ENCODE assay signal across 25 cellular contexts in the genomic region with DNA sequence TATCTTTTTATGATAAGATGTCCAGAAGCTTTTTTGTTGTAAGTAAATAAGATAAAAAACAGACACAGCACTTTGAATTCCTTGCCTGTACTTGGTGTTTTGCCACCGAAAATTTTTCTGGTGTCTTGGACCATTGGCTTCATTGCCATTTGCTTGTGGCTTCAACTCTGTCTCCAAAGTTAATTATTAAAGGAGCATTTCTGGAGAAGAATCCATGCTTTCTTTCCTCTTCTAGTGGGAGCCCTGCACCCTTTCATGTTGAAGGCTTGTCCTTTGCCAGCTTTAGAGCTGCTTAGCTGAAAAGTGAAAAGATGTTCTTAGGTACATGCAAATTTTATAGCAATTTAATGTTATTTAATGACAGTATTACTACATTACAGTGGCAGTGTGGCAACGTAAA.
DNase-seq lines count a peak whose midpoint lies in the region; ATAC-seq and TF ChIP-seq lines count a peak whose summit lies in the region.
"Had no signal": no experiment of that assay in that cellular context is flagged by ENCODE, and none has a peak within 500 bp of the region (broad histone marks: within the 10 kb centered on the region; RNA-seq: fewer than 3 reads in every experiment).

No MANE protein-coding gene starts in this region.

- H3K9me3 Mint-ChIP-seq in brain: peaks cover 0 to 2% (median 0%) of the 10 kb centered on the region in 5 experiments
- no peaks in the 10 kb centered on the region for H3K9me3 Mint-ChIP-seq in activated naive CD4-positive, alpha-beta T cell treated with anti-CD3 and anti-CD28 coated beads, Interleukin-2, amount 50 U/mL, for 72 hours

- peaks cover 16% of the 10 kb centered on the region for H3K36me3 ChIP-seq in smooth muscle cell (ENCODE audit: low read depth)

- peak overlapping the region in 3 of 5 experiments; percentile 40 to 77 (median 64) for H3K27ac Mint-ChIP-seq in brain
- H3K27ac Mint-ChIP-seq in activated naive CD4-positive, alpha-beta T cell treated with anti-CD3 and anti-CD28 coated beads, Interleukin-2, amount 50 U/mL, for 72 hours: no peak overlapping the region

- DNase-seq in DMS53 (lab: John Stamatoyannopoulos, UW): peak; percentile 8
- no peak for DNase-seq in DMS53 treated with DMSO at 0.1 percent for 48 hours (lab: John Stamatoyannopoulos, UW; ENCODE audit: unreplicated experiment)
- peak; percentile 57 for DNase-seq in left kidney (ENCODE audit: low read depth, low spot score)
- DNase-seq in smooth muscle cell (lab: John Stamatoyannopoulos, UW; ENCODE audit: unreplicated experiment): no peak
- DNase-seq in activated naive CD4-positive, alpha-beta T cell treated with anti-CD3 and anti-CD28 coated beads, Interleukin-2, amount 50 U/mL, for 72 hours (ENCODE audit: low spot score in 2 of 2): no peak
- DNase-seq: DMS79 treated with DMSO at 0.1 percent for 48 hours, GOT3, HCEC 1CT, KG1, MV-4-11, NCI-H1105 treated with DMSO at 0.1 percent for 48 hours, NCI-H1694, NCI-H2081, NCI-H2171, NCI-H345, NCI-H524, NCI-H82, Peyer's patch, SJCRH30 had no signal

- peaks cover 60% of the 10 kb centered on the region for H3K36me3 Mint-ChIP-seq in brain
- H3K36me3 Mint-ChIP-seq in activated naive CD4-positive, alpha-beta T cell treated with anti-CD3 and anti-CD28 coated beads, Interleukin-2, amount 50 U/mL, for 72 hours: peaks cover 5 to 7% of the 10 kb centered on the region in 2 donors

- no peak overlapping the region for H3K4me3 ChIP-seq in smooth muscle cell
- H3K4me3 ChIP-seq: Peyer's patch, SJCRH30 had no signal

- no peaks in the 10 kb centered on the region for H3K27me3 Mint-ChIP-seq in brain

- H3K27ac ChIP-seq in smooth muscle cell (ENCODE audit: low read depth): peak overlapping the region; percentile 35
- H3K27ac ChIP-seq: 22Rv1, C4-2B, HL-60, Peyer's patch, SJCRH30 had no signal

- ATAC-seq in activated naive CD4-positive, alpha-beta T cell treated with anti-CD3 and anti-CD28 coated beads, Interleukin-2, amount 50 U/mL, for 72 hours: no peak
- ATAC-seq in GM18907 (IDR thresholded peaks at IDR 0.05; ENCODE audit: unreplicated experiment) (no peak), GM21423 (IDR thresholded peaks at IDR 0.05; ENCODE audit: unreplicated experiment) (no peak)

- peaks cover 64% of the 10 kb centered on the region for H4K20me1 ChIP-seq in smooth muscle cell (ENCODE audit: low read depth)

- no peaks in the 10 kb centered on the region for H3K9me3 ChIP-seq in smooth muscle cell (replicated peaks; ENCODE audit: low read depth)
- H3K9me3 ChIP-seq: Peyer's patch, SJCRH30 had no signal

- H3K9ac ChIP-seq in smooth muscle cell (ENCODE audit: low read depth): no peak overlapping the region

- no peak overlapping the region for H3K4me2 ChIP-seq in smooth muscle cell

- no peaks in the 10 kb centered on the region for H3K4me1 ChIP-seq in smooth muscle cell (ENCODE audit: low read depth)
- H3K4me1 ChIP-seq: SJCRH30 had no signal

- H3K79me2 ChIP-seq in smooth muscle cell (ENCODE audit: low read depth): peaks cover 71% of the 10 kb centered on the region

- peaks cover 3% of the 10 kb centered on the region for H3F3A ChIP-seq in smooth muscle cell (ENCODE audit: low read depth)

- peaks cover 45% of the 10 kb centered on the region for H3K4me1 Mint-ChIP-seq in brain

- no peak overlapping the region for H2AFZ ChIP-seq in smooth muscle cell (ENCODE audit: low read depth)

- WGBS in smooth muscle cell (ENCODE audit: low lambda C conversion rate): 63% methylated on average over 2 of the region's 2 CpGs

- no peaks in the 10 kb centered on the region for H3K27me3 ChIP-seq in smooth muscle cell (ENCODE audit: low read depth)
- H3K27me3 ChIP-seq: Peyer's patch, SJCRH30 had no signal

- TF ChIP-seq CTCF in brain (conservative IDR thresholded peaks at IDR 0.05) (no peak), smooth muscle cell (IDR thresholded peaks at IDR 0.05; ENCODE audit: borderline replicate concordance, insufficient read depth, poor library complexity, severe bottlenecking) (no peak)

- no peak overlapping the region for H3K4me3 Mint-ChIP-seq in brain

Comparison
In these comparisons a context has a peak if more than half of its experiments do, and no peak if none do; other contexts are left out.
1. DNase-seq: peak in DMS53 (single experiment) and left kidney (single experiment); none in DMS53 treated with DMSO at 0.1 percent for 48 hours (single experiment), smooth muscle cell (single experiment) and activated naive CD4-positive, alpha-beta T cell treated with anti-CD3 and anti-CD28 coated beads, Interleukin-2, amount 50 U/mL, for 72 hours (0 of 2).
2. H3K27ac Mint-ChIP-seq: peak in brain (3 of 5); none in activated naive CD4-positive, alpha-beta T cell treated with anti-CD3 and anti-CD28 coated beads, Interleukin-2, amount 50 U/mL, for 72 hours (0 of 2).